ENCODE assay signal across 2 cellular contexts in the genomic region with DNA sequence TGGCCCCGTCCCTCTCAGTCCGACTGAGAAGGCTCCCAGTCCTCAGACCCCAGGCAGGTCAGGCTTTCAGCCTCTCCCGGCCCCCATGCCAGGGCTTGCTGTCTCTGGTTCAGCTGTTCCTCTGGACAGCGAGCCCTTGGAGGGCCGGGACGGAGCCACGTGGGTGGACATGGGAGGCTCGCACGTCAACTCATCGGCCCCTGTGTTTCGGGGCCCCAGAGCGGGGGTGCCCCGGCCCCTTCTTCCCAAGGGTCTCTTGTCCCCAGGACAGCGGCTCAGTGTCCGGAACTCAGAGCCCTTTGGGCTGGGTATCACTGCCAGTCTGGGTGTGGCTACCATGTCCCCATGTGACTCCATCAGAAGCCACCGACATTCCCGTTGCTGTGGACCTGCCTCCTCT. TPM values are rescaled to one million over a fixed set of nuclear protein-coding genes. Genes with fewer than 3 reads are reported as not detected.
"Had no signal": no experiment of that assay in that cellular context is flagged by ENCODE, and none has a peak within 500 bp of the region (broad histone marks: within the 10 kb centered on the region; RNA-seq: fewer than 3 reads in every experiment).

No MANE protein-coding gene starts in this region.

RNA-seq across cellular contexts. Expression of gene BMP8B, which starts 10.8 kb away (rescaled TPM):
- total RNA-seq: fibroblast of lung had no signal
- polyA plus RNA-seq: endothelial cell of umbilical vein had no signal
